Comparison of ENCODE assay signal across 8 cellular contexts in genomic region chr16:84225126-84225525, GRCh38. TPM values are rescaled to one million over a fixed set of nuclear protein-coding genes. Genes with fewer than 3 reads are reported as not detected.
"Had no signal": no experiment of that assay in that cellular context is flagged by ENCODE, and none has a peak within 500 bp of the region (broad histone marks: within the 10 kb centered on the region; RNA-seq: fewer than 3 reads in every experiment).

No MANE protein-coding gene starts in this region.

- H3K4me1 ChIP-seq: HAP-1 had no signal

- H3K4me3 ChIP-seq: GM23338, HAP-1 had no signal

- DNase-seq: H7, KG1 had no signal

- ATAC-seq: GM23338, HCT116 had no signal

- H3K36me3 ChIP-seq: HAP-1 had no signal

- H2AFZ ChIP-seq: GM23338 had no signal

- H3K9me3 ChIP-seq: HAP-1 had no signal

- H3K4me2 ChIP-seq: GM23338 had no signal

RNA-seq across cellular contexts. Expression of gene KCNG4, which starts 14.7 kb away (rescaled TPM):
- total RNA-seq: H4, H7, HT-29 had no signal
- polyA plus RNA-seq: GM23338, IgD-negative memory B cell had no signal

RNA-seq across cellular contexts. Expression of gene ADAD2, which starts 34.2 kb away (rescaled TPM):
- total RNA-seq: H4, H7, HT-29 had no signal
- polyA plus RNA-seq: IgD-negative memory B cell had no signal
